In genomic region chr15:90930861-90931629, GRCh38 we compare ENCODE assay signal across 1 cellular context.
TF ChIP-seq lines count a peak whose summit lies in the region.

No MANE protein-coding gene starts in this region.

TF ChIP-seq in K562, 482 proteins besides CTCF, POLR2A, EP300 and RAD21 (continues in another document):
- TF ChIP-seq, protein P1, sequence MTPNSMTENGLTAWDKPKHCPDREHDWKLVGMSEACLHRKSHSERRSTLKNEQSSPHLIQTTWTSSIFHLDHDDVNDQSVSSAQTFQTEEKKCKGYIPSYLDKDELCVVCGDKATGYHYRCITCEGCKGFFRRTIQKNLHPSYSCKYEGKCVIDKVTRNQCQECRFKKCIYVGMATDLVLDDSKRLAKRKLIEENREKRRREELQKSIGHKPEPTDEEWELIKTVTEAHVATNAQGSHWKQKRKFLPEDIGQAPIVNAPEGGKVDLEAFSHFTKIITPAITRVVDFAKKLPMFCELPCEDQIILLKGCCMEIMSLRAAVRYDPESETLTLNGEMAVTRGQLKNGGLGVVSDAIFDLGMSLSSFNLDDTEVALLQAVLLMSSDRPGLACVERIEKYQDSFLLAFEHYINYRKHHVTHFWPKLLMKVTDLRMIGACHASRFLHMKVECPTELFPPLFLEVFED (CRISPR knock-in tag; conservative IDR thresholded peaks at IDR 0.05): no peak
- TF ChIP-seq SETDB1 (IDR thresholded peaks at IDR 0.05; ENCODE audit: low read length): no peak
- TF ChIP-seq LARP7 (IDR thresholded peaks at IDR 0.05): no peak
- no peak for TF ChIP-seq PYGO2 (tag; IDR thresholded peaks at IDR 0.05)
- TF ChIP-seq TGIF2 (CRISPR knock-in tag; IDR thresholded peaks at IDR 0.05): no peak
- no peak for TF ChIP-seq NR2C2 (CRISPR knock-in tag; IDR thresholded peaks at IDR 0.05)
- no peak for TF ChIP-seq NR2C2 (tag; IDR thresholded peaks at IDR 0.05)
- no peak for TF ChIP-seq ZNF347 (CRISPR knock-in tag; IDR thresholded peaks at IDR 0.05; ENCODE audit: low read depth)
- TF ChIP-seq YY1 (IDR thresholded peaks at IDR 0.05; ENCODE audit: borderline replicate concordance in 1 of 3, control insufficient read depth in 1 of 3, extremely low read depth in 1 of 3, insufficient read depth in 3 of 3, insufficient read length in 1 of 3, insufficient replicate concordance in 2 of 3, low read depth in 1 of 3, low read length in 2 of 3): peak in 2 of 3 experiments; percentile 23 to 80
- TF ChIP-seq KLF10 (CRISPR knock-in tag; IDR thresholded peaks at IDR 0.05): no peak
- no peak for TF ChIP-seq ARID4B (CRISPR knock-in tag; IDR thresholded peaks at IDR 0.05)
- no peak for TF ChIP-seq ZNF785 (CRISPR knock-in tag; IDR thresholded peaks at IDR 0.05)
- no peak for TF ChIP-seq ARNT (IDR thresholded peaks at IDR 0.05)
- TF ChIP-seq BHLHE40 (IDR thresholded peaks at IDR 0.05; ENCODE audit: low read length): no peak
- TF ChIP-seq BRD9 (IDR thresholded peaks at IDR 0.05; ENCODE audit: low read depth, partially characterized antibody): no peak
- TF ChIP-seq, protein P2, sequence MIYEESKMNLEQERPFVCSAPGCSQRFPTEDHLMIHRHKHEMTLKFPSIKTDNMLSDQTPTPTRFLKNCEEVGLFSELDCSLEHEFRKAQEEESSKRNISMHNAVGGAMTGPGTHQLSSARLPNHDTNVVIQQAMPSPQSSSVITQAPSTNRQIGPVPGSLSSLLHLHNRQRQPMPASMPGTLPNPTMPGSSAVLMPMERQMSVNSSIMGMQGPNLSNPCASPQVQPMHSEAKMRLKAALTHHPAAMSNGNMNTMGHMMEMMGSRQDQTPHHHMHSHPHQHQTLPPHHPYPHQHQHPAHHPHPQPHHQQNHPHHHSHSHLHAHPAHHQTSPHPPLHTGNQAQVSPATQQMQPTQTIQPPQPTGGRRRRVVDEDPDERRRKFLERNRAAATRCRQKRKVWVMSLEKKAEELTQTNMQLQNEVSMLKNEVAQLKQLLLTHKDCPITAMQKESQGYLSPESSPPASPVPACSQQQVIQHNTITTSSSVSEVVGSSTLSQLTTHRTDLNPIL (CRISPR knock-in tag; IDR thresholded peaks at IDR 0.05): peak; percentile 31; the same call in 1 of the 2 replicates
- no peak for TF ChIP-seq NR2F6 (CRISPR knock-in tag; IDR thresholded peaks at IDR 0.05)
- TF ChIP-seq ZNF175 (CRISPR knock-in tag; IDR thresholded peaks at IDR 0.05; ENCODE audit: low read depth): 0 out of 2 replicates have a peak, but pooled peaks have one; percentile 18
- TF ChIP-seq KLF6 (CRISPR knock-in tag; IDR thresholded peaks at IDR 0.05; ENCODE audit: borderline replicate concordance): no peak
- no peak for TF ChIP-seq SNRNP70 (optimal IDR thresholded peaks at IDR 0.05; ENCODE audit: low read depth, low read length)
- no peak for TF ChIP-seq JUN (IDR thresholded peaks at IDR 0.05; ENCODE audit: borderline replicate concordance, low read depth, low read length)
- no peak for TF ChIP-seq JUN (CRISPR knock-in tag; IDR thresholded peaks at IDR 0.05; ENCODE audit: borderline replicate concordance)
- no peak for TF ChIP-seq BDP1 (IDR thresholded peaks at IDR 0.05; ENCODE audit: insufficient read depth, insufficient read length)
- TF ChIP-seq MAZ (CRISPR knock-in tag; conservative IDR thresholded peaks at IDR 0.05 in 1 of 2, IDR thresholded peaks at IDR 0.05 in 1 of 2): 0 out of 4 replicates have a peak, but pooled peaks of 1 of the 2 experiments have one; percentile 13
- TF ChIP-seq, protein P3, sequence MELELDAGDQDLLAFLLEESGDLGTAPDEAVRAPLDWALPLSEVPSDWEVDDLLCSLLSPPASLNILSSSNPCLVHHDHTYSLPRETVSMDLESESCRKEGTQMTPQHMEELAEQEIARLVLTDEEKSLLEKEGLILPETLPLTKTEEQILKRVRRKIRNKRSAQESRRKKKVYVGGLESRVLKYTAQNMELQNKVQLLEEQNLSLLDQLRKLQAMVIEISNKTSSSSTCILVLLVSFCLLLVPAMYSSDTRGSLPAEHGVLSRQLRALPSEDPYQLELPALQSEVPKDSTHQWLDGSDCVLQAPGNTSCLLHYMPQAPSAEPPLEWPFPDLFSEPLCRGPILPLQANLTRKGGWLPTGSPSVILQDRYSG (tag; conservative IDR thresholded peaks at IDR 0.05; ENCODE audit: low read depth): 0 out of 2 replicates have a peak, but pooled peaks have one; percentile 35
- TF ChIP-seq ZNF24 (IDR thresholded peaks at IDR 0.05): no peak
- no peak for TF ChIP-seq KLF1 (tag; IDR thresholded peaks at IDR 0.05)
- TF ChIP-seq NR4A1 (CRISPR knock-in tag; IDR thresholded peaks at IDR 0.05): no peak
- TF ChIP-seq NR4A1 (tag; IDR thresholded peaks at IDR 0.05): no peak
- TF ChIP-seq USF2 (CRISPR knock-in tag; IDR thresholded peaks at IDR 0.05): no peak
- TF ChIP-seq ZBTB2 (IDR thresholded peaks at IDR 0.05): no peak
- TF ChIP-seq STAG1 (CRISPR knock-in tag; IDR thresholded peaks at IDR 0.05; ENCODE audit: borderline replicate concordance): no peak
- no peak for TF ChIP-seq FUS (optimal IDR thresholded peaks at IDR 0.05; ENCODE audit: low read depth, low read length)
- TF ChIP-seq HMG20A (CRISPR knock-in tag; conservative IDR thresholded peaks at IDR 0.05): no peak
- 0 out of 4 replicates have a peak, but pooled peaks of 1 of the 2 experiments have one; percentile 18 for TF ChIP-seq ETV6 (IDR thresholded peaks at IDR 0.05; ENCODE audit: borderline replicate concordance in 1 of 2, low read depth in 2 of 2, low read length in 1 of 2)
- no peak for TF ChIP-seq ETV6 (CRISPR knock-in tag; IDR thresholded peaks at IDR 0.05; ENCODE audit: borderline replicate concordance)
- 0 out of 2 replicates have a peak, but pooled peaks have one; percentile 43 for TF ChIP-seq ZNF324 (CRISPR knock-in tag; IDR thresholded peaks at IDR 0.05)
- no peak for TF ChIP-seq MTA3 (IDR thresholded peaks at IDR 0.05; ENCODE audit: borderline replicate concordance)
- no peak for TF ChIP-seq CBX5 (IDR thresholded peaks at IDR 0.05; ENCODE audit: borderline replicate concordance, low read depth)
- TF ChIP-seq ZNF589 (CRISPR knock-in tag; IDR thresholded peaks at IDR 0.05; ENCODE audit: low read depth): peak; percentile 40; the same call in 1 of the 2 replicates
- TF ChIP-seq ETS2 (tag; IDR thresholded peaks at IDR 0.05; ENCODE audit: borderline replicate concordance, poor library complexity, severe bottlenecking): no peak
- TF ChIP-seq HDAC8 (tag; IDR thresholded peaks at IDR 0.05): no peak
- TF ChIP-seq ZBTB9 (CRISPR knock-in tag; IDR thresholded peaks at IDR 0.05): no peak
- TF ChIP-seq, protein P4, sequence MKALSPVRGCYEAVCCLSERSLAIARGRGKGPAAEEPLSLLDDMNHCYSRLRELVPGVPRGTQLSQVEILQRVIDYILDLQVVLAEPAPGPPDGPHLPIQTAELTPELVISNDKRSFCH (CRISPR knock-in tag; IDR thresholded peaks at IDR 0.05): no peak
- TF ChIP-seq, protein P4 (tag; IDR thresholded peaks at IDR 0.05): no peak
- 0 out of 2 replicates have a peak, but pooled peaks have one; percentile 27 for TF ChIP-seq CREM (IDR thresholded peaks at IDR 0.05; ENCODE audit: low read depth)
- no peak for TF ChIP-seq MYC (IDR thresholded peaks at IDR 0.05; ENCODE audit: low read depth, low read length)
- TF ChIP-seq MYC (CRISPR knock-in tag; IDR thresholded peaks at IDR 0.05; ENCODE audit: borderline replicate concordance, low read depth): no peak
- no peak for TF ChIP-seq VEZF1 (CRISPR knock-in tag; IDR thresholded peaks at IDR 0.05)
- no peak for TF ChIP-seq ZNF561 (CRISPR knock-in tag; conservative IDR thresholded peaks at IDR 0.05)
- TF ChIP-seq BRD4 (IDR thresholded peaks at IDR 0.05): no peak
- no peak for TF ChIP-seq ZFP91 (CRISPR knock-in tag; IDR thresholded peaks at IDR 0.05)
- no peak for TF ChIP-seq HDAC6 (IDR thresholded peaks at IDR 0.05; ENCODE audit: low read depth, low read length)
- no peak for TF ChIP-seq GTF2B (IDR thresholded peaks at IDR 0.05; ENCODE audit: extremely low read depth, insufficient read length)
